Comparison of ENCODE assay signal across 18 cellular contexts in the genomic region with DNA sequence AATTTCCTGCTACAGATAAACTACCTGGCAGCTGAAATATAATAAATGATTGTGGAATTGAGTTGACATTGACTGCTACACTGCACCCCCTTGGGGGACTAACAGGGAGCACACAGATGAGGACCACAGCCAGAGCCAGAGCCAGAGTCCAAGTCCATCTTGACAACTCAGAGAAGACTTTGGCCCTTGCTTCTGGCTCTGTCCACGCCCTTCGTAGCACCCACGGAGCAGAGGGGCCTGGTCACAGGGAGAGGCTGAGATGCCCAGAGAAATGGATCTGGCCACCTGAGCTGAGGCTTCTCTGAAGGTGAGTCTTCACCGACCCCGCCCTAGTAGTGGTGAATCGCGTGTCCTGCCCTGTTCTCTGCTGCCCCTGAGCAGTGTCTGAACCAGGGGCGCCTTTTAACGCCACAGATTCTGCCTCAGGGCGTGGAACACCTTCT. TPM values are rescaled to one million over a fixed set of nuclear protein-coding genes. Genes with fewer than 3 reads are reported as not detected.
DNase-seq lines count a peak whose midpoint lies in the region; ATAC-seq and TF ChIP-seq lines count a peak whose summit lies in the region.
"Had no signal": no experiment of that assay in that cellular context is flagged by ENCODE, and none has a peak within 500 bp of the region (broad histone marks: within the 10 kb centered on the region; RNA-seq: fewer than 3 reads in every experiment).

No MANE protein-coding gene starts in this region.

- WGBS in GM23248 (ENCODE audit: low coverage in 1 of 2, low lambda C conversion rate in 2 of 2, missing lambda C conversion rate in 2 of 2), 2 experiments: 84 to 88% methylated on average over 10 of the region's 10 CpGs

- no peaks in the 10 kb centered on the region for H3K36me3 ChIP-seq in GM23248 (ENCODE audit: low read depth)
- no peaks in the 10 kb centered on the region for H3K36me3 ChIP-seq in PC-9 (ENCODE audit: low read depth)
- H3K36me3 ChIP-seq: HAP-1, prostate gland had no signal

- no peaks in the 10 kb centered on the region for H3K79me2 ChIP-seq in GM23248 (ENCODE audit: insufficient read depth)
- no peaks in the 10 kb centered on the region for H3K79me2 ChIP-seq in PC-9 (ENCODE audit: low read depth)

- peak overlapping the region; percentile 48 for H3K9ac ChIP-seq in GM23248

- peak overlapping the region; percentile 68 for H3K27ac Mint-ChIP-seq in osteocyte (ENCODE audit: unreplicated experiment)
- H3K27ac Mint-ChIP-seq: activated CD4-positive, alpha-beta memory T cell treated with anti-CD3 and anti-CD28 coated beads, Interleukin-2, amount 10 ng/mL, durations not matched to agents 7 days and 5 days; B cell; memory B cell had no signal

- H3K4me1 ChIP-seq in GM23248 (ENCODE audit: insufficient read depth) (peaks cover 52% of the 10 kb centered on the region), PC-9 (replicated peaks; ENCODE audit: insufficient read depth) (peaks cover 60% of the 10 kb centered on the region)
- H3K4me1 ChIP-seq: prostate gland had no signal

- no peak for TF ChIP-seq CTCF in PC-9 (conservative IDR thresholded peaks at IDR 0.05)
- TF ChIP-seq CTCF in osteocyte (IDR thresholded peaks at IDR 0.05): no peak

- H3K4me3 ChIP-seq in GM23248 (no peak overlapping the region), PC-9 (no peak overlapping the region)
- H3K4me3 ChIP-seq: coronary artery, HAP-1, prostate gland had no signal

- H3K9me3 Mint-ChIP-seq in osteocyte (ENCODE audit: unreplicated experiment): no peaks in the 10 kb centered on the region
- H3K9me3 Mint-ChIP-seq: activated CD4-positive, alpha-beta memory T cell treated with anti-CD3 and anti-CD28 coated beads, Interleukin-2, amount 10 ng/mL, durations not matched to agents 7 days and 5 days; memory B cell had no signal

- H2AFZ ChIP-seq in GM23248 (peak overlapping the region; percentile 52; the same call in 1 of the 2 replicates), PC-9 (no peak overlapping the region)

- CTCF ChIA-PET in PC-9 (lab: Charles Lee) (interaction anchor here (0.5 kb wide), 1 partner anchor 35 kb away, joined by 3 read pairs; no protein-coding TSS in a partner anchor), HEK293T (lab: Yijun Ruan, JAX) (interaction anchor here (0.8 kb wide), 1 partner anchor 49 kb away, joined by 3 read pairs; no protein-coding TSS in a partner anchor)

- BruUV-seq in PC-9 (replicated peaks; lab: Mats Ljungman, UMichigan): no TSS peak

- H3K36me3 Mint-ChIP-seq in osteocyte (ENCODE audit: unreplicated experiment): no peaks in the 10 kb centered on the region
- H3K36me3 Mint-ChIP-seq: memory B cell had no signal

- peaks cover 56% of the 10 kb centered on the region for H3K4me1 Mint-ChIP-seq in osteocyte (ENCODE audit: unreplicated experiment)
- H3K4me1 Mint-ChIP-seq: activated CD4-positive, alpha-beta memory T cell treated with anti-CD3 and anti-CD28 coated beads, Interleukin-2, amount 10 ng/mL, durations not matched to agents 7 days and 5 days had no signal

- H3K27ac ChIP-seq in GM23248 (peak overlapping the region; percentile 82), PC-9 (peak overlapping the region; percentile 63; the same call in 1 of the 2 replicates)
- H3K27ac ChIP-seq: coronary artery, prostate gland had no signal

- no peaks in the 10 kb centered on the region for H3K9me2 ChIP-seq in GM23248 (ENCODE audit: insufficient read depth)
- no peaks in the 10 kb centered on the region for H3K9me2 ChIP-seq in PC-9 (ENCODE audit: insufficient read depth)

- H3K4me2 ChIP-seq in GM23248 (ENCODE audit: unreplicated experiment) (peak overlapping the region; percentile 50), PC-9 (peak overlapping the region; percentile 9; the same call in 1 of the 2 replicates)

- no peak overlapping the region for H3K4me3 Mint-ChIP-seq in osteocyte (ENCODE audit: unreplicated experiment)
- H3K4me3 Mint-ChIP-seq: activated CD4-positive, alpha-beta memory T cell treated with anti-CD3 and anti-CD28 coated beads, Interleukin-2, amount 10 ng/mL, durations not matched to agents 7 days and 5 days; B cell; memory B cell had no signal

- H3K9me3 ChIP-seq in GM23248 (ENCODE audit: low read depth): no peaks in the 10 kb centered on the region
- no peaks in the 10 kb centered on the region for H3K9me3 ChIP-seq in PC-9 (ENCODE audit: insufficient read depth, low read depth)
- H3K9me3 ChIP-seq: HAP-1, prostate gland had no signal

- POLR2A ChIA-PET in PC-9 (lab: Charles Lee; ENCODE audit: unreplicated experiment) (interaction anchor here (0.5 kb wide), 1 partner anchor 34 kb away, joined by 7 read pairs; no protein-coding TSS in a partner anchor), HEK293T (lab: Yijun Ruan, JAX) (no interaction called here)

- H4K20me1 ChIP-seq in GM23248 (ENCODE audit: insufficient read depth): no peaks in the 10 kb centered on the region
- H4K20me1 ChIP-seq in PC-9 (ENCODE audit: insufficient read depth): no peaks in the 10 kb centered on the region

- H3F3A ChIP-seq in GM23248 (ENCODE audit: insufficient read depth): peaks cover 48% of the 10 kb centered on the region
- peaks cover 43% of the 10 kb centered on the region for H3F3A ChIP-seq in PC-9 (ENCODE audit: insufficient read depth, low read depth)

- H3K27me3 ChIP-seq in GM23248 (replicated peaks; ENCODE audit: insufficient read depth) (no peaks in the 10 kb centered on the region), PC-9 (ENCODE audit: insufficient read depth, low read depth) (no peaks in the 10 kb centered on the region)

- DNase-seq in GM23248 (no peak), PC-9 (peak; percentile 33 to 68), osteocyte (ENCODE audit: extremely low spot score, unreplicated experiment) (no peak), HEK293T (ENCODE audit: extremely low spot score) (no peak), NCI-H1930 (lab: John Stamatoyannopoulos, UW) (no peak)
- no peak for DNase-seq in activated CD4-positive, alpha-beta T cell treated with anti-CD3 and anti-CD28 coated beads, Interleukin-2, amount 50 U/mL, for 1 hour
- DNase-seq: activated CD4-positive, alpha-beta memory T cell treated with anti-CD3 and anti-CD28 coated beads, Interleukin-2, amount 10 ng/mL, durations not matched to agents 7 days and 5 days; NCI-H2081 treated with DMSO at 0.1 percent for 48 hours; NCI-H748 treated with DMSO at 0.1 percent for 48 hours; Right ventricle myocardium superior; stimulated activated CD4-positive, alpha-beta T cell treated with anti-CD3 and anti-CD28 coated beads, Interleukin-2, amount 100 ng/mL, for 24 hours had no signal

- H3K27me3 Mint-ChIP-seq in osteocyte (ENCODE audit: unreplicated experiment): no peaks in the 10 kb centered on the region
- H3K27me3 Mint-ChIP-seq: activated CD4-positive, alpha-beta memory T cell treated with anti-CD3 and anti-CD28 coated beads, Interleukin-2, amount 10 ng/mL, durations not matched to agents 7 days and 5 days; B cell; memory B cell had no signal

- intact Hi-C loops in PC-9 (cut with micrococcal nuclease; ENCODE audit: unreplicated experiment): no loop called here

- ATAC-seq in esophagus mucosa (peak; percentile 43), HG03135 (IDR thresholded peaks at IDR 0.05; ENCODE audit: unreplicated experiment) (no peak)

- in situ Hi-C loops in GM23248 (cut with MboI): no loop called here

TF ChIP-seq in HEK293T, 16 proteins besides CTCF, POLR2A, EP300 and RAD21:
- no peak for TF ChIP-seq FOXM1 (IDR thresholded peaks at IDR 0.05; ENCODE audit: borderline replicate concordance)
- TF ChIP-seq SUZ12 (IDR thresholded peaks at IDR 0.05): no peak
TF ChIP-seq in HEK293T: peak in this region for 0.

RNA-seq across cellular contexts. Expression of a gene that starts 35.8 kb away (rescaled TPM):
- 104 and 125 TPM in 2 replicates for total RNA-seq in GM23248 (2014; rRNA removed; shearing (Covaris generic))
- 193 and 217 TPM in 2 replicates for polyA plus RNA-seq in GM23248 (2016; fragmentation: Nextera tagmentation; extraction: Ambion mirVana)
- total RNA-seq in PC-9 (2021): 169 and 206 TPM in 2 replicates
- total RNA-seq in esophagus mucosa: 235 TPM
- total RNA-seq in osteocyte: 178 and 183 TPM in 2 replicates

RNA-seq across cellular contexts. Expression of a gene that starts 58.1 kb away (rescaled TPM):
- total RNA-seq in GM23248 (2014; rRNA removed; shearing (Covaris generic)): 74.7 and 81.3 TPM in 2 replicates
- 62.7 and 65.4 TPM in 2 replicates for polyA plus RNA-seq in GM23248 (2016; fragmentation: Nextera tagmentation; extraction: Ambion mirVana)
- total RNA-seq in PC-9 (2021): 30.2 and 30.6 TPM in 2 replicates
- total RNA-seq in esophagus mucosa: 26.5 TPM
- 58.2 and 59.6 TPM in 2 replicates for total RNA-seq in osteocyte

Comparison
In these comparisons a context has a peak if more than half of its experiments do, and no peak if none do; other contexts are left out.
1. DNase-seq: peak in PC-9 (2 of 2); none in GM23248 (single experiment), osteocyte (single experiment), HEK293T (single experiment), NCI-H1930 (0 of 2) and activated CD4-positive, alpha-beta T cell treated with anti-CD3 and anti-CD28 coated beads, Interleukin-2, amount 50 U/mL, for 1 hour (single experiment).